27 cellular contexts compared by ENCODE assay signal in the genomic region with DNA sequence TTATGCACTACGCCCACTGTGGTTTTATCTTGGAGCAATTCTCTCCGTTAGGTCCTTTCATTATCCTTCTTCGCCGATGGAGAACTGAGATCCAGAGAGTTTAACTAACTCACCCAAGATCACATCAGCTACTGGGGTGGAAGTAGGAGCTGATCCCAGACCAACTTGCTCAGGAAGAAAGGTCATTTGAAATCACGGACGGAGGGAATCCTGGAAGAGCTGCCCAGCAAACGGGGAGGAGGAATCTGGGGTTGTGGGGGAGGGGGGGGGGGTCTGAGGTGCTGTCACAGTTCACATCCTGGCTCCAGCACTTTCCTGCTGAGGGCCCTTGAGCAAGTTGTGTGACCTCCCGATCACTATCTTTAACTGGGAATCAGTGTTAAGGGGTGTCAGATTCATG.
"Had no signal": no experiment of that assay in that cellular context is flagged by ENCODE, and none has a peak within 500 bp of the region (broad histone marks: within the 10 kb centered on the region; RNA-seq: fewer than 3 reads in every experiment).

No MANE protein-coding gene starts in this region.

- H3K4me3 Mint-ChIP-seq: activated CD4-positive, alpha-beta memory T cell treated with anti-CD3 and anti-CD28 coated beads, Interleukin-2, amount 10 ng/mL, durations not matched to agents 7 days and 5 days; activated CD4-positive, alpha-beta T cell treated with anti-CD3 and anti-CD28 coated beads for 36 hours; activated CD4-positive, alpha-beta T cell treated with anti-CD3 and anti-CD28 coated beads, Interleukin-2, amount 10 ng/mL, durations not matched to agents 7 days and 5 days; activated naive CD8-positive, alpha-beta T cell; activated T-cell treated with anti-CD3 and anti-CD28 coated beads, Interleukin-2, amount 50 U/mL, for 24 hours; activated T-helper 17 cell treated with anti-CD3 and anti-CD28 coated beads, Interleukin-2, amount 50 U/mL, for 72 hours; central memory CD8-positive, alpha-beta T cell; effector memory CD8-positive, alpha-beta T cell had no signal

- H3K9me3 ChIP-seq: esophagus squamous epithelium, gastroesophageal sphincter had no signal

- H3K9me3 Mint-ChIP-seq: activated CD4-positive, alpha-beta memory T cell treated with anti-CD3 and anti-CD28 coated beads, Interleukin-2, amount 10 ng/mL, durations not matched to agents 7 days and 5 days; activated CD4-positive, alpha-beta T cell treated with anti-CD3 and anti-CD28 coated beads, Interleukin-2, amount 10 ng/mL, durations not matched to agents 7 days and 5 days; activated T-cell treated with anti-CD3 and anti-CD28 coated beads, Interleukin-2, amount 50 U/mL, for 24 hours; activated T-helper 17 cell treated with anti-CD3 and anti-CD28 coated beads, Interleukin-2, amount 50 U/mL, for 72 hours; central memory CD8-positive, alpha-beta T cell; effector memory CD8-positive, alpha-beta T cell had no signal

- ATAC-seq: activated CD4-positive, alpha-beta T cell treated with anti-CD3 and anti-CD28 coated beads for 36 hours; activated T-helper 17 cell treated with anti-CD3 and anti-CD28 coated beads, Interleukin-2, amount 50 U/mL, for 72 hours; effector memory CD8-positive, alpha-beta T cell; gastroesophageal sphincter had no signal

- H3K36me3 Mint-ChIP-seq: activated naive CD8-positive, alpha-beta T cell had no signal

- H3K27ac ChIP-seq: brain microvascular endothelial cell, esophagus squamous epithelium, gastroesophageal sphincter had no signal

- H3K4me3 ChIP-seq: esophagus squamous epithelium, gastroesophageal sphincter had no signal

- H3K36me3 ChIP-seq: brain microvascular endothelial cell, esophagus squamous epithelium, gastroesophageal sphincter had no signal

- H3K4me1 ChIP-seq: esophagus squamous epithelium, gastroesophageal sphincter had no signal

- H3K27ac Mint-ChIP-seq: activated CD4-positive, alpha-beta memory T cell treated with anti-CD3 and anti-CD28 coated beads, Interleukin-2, amount 10 ng/mL, durations not matched to agents 7 days and 5 days; activated CD4-positive, alpha-beta T cell treated with anti-CD3 and anti-CD28 coated beads for 36 hours; activated CD4-positive, alpha-beta T cell treated with anti-CD3 and anti-CD28 coated beads, Interleukin-2, amount 10 ng/mL, durations not matched to agents 7 days and 5 days; activated naive CD8-positive, alpha-beta T cell; activated T-cell treated with anti-CD3 and anti-CD28 coated beads, Interleukin-2, amount 50 U/mL, for 24 hours; activated T-helper 17 cell treated with anti-CD3 and anti-CD28 coated beads, Interleukin-2, amount 50 U/mL, for 72 hours; effector memory CD8-positive, alpha-beta T cell had no signal

- DNase-seq: activated CD4-positive, alpha-beta memory T cell treated with anti-CD3 and anti-CD28 coated beads, Interleukin-2, amount 10 ng/mL, durations not matched to agents 7 days and 5 days; activated CD4-positive, alpha-beta T cell treated with anti-CD3 and anti-CD28 coated beads for 36 hours; activated CD4-positive, alpha-beta T cell treated with anti-CD3 and anti-CD28 coated beads, Interleukin-2, amount 10 ng/mL, durations not matched to agents 7 days and 5 days; activated CD4-positive, alpha-beta T cell treated with anti-CD3 and anti-CD28 coated beads, Interleukin-2, amount 50 U/mL, for 4 hours; activated CD4-positive, CD25-positive, alpha-beta regulatory T cell; activated CD8-positive, alpha-beta memory T cell treated with anti-CD3 and anti-CD28 coated beads, Interleukin-2, amount 50 U/mL, for 48 hours; activated effector memory CD4-positive, alpha-beta T cell treated with Interleukin-2 at 50 U/mL for 16 hours; activated gamma-delta T cell treated with Interleukin-2 at 50 U/mL for 16 hours; activated naive CD4-positive, alpha-beta T cell treated with anti-CD3 and anti-CD28 coated beads, Interleukin-2, amount 50 U/mL, for 16 hours; activated naive CD4-positive, alpha-beta T cell treated with Interleukin-2 at 50 U/mL for 16 hours; activated T-cell treated with anti-CD3 and anti-CD28 coated beads for 4 hours; activated T-cell treated with anti-CD3 and anti-CD28 coated beads, Interleukin-2, amount 50 U/mL, for 24 hours; amniotic stem cell; anterior cingulate cortex; brain microvascular endothelial cell; cortex of kidney; dermis blood vessel endothelial cell; effector CD4-positive, alpha-beta T cell; effector memory CD8-positive, alpha-beta T cell; erythroblast; esophagus squamous epithelium; foreskin melanocyte; T-helper 2 cell had no signal

- H3K27me3 ChIP-seq: brain microvascular endothelial cell had no signal

- H3K4me1 Mint-ChIP-seq: activated CD4-positive, alpha-beta memory T cell treated with anti-CD3 and anti-CD28 coated beads, Interleukin-2, amount 10 ng/mL, durations not matched to agents 7 days and 5 days; activated CD4-positive, alpha-beta T cell treated with anti-CD3 and anti-CD28 coated beads for 36 hours; activated CD4-positive, alpha-beta T cell treated with anti-CD3 and anti-CD28 coated beads, Interleukin-2, amount 10 ng/mL, durations not matched to agents 7 days and 5 days; activated T-helper 17 cell treated with anti-CD3 and anti-CD28 coated beads, Interleukin-2, amount 50 U/mL, for 72 hours; central memory CD8-positive, alpha-beta T cell had no signal
